In genomic region chr3:183711516-183711915, GRCh38 we compare ENCODE assay signal across 16 cellular contexts. TPM values are rescaled to one million over a fixed set of nuclear protein-coding genes. Genes with fewer than 3 reads are reported as not detected.
DNase-seq lines count a peak whose midpoint lies in the region; ATAC-seq and TF ChIP-seq lines count a peak whose summit lies in the region.
"Had no signal": no experiment of that assay in that cellular context is flagged by ENCODE, and none has a peak within 500 bp of the region (broad histone marks: within the 10 kb centered on the region; RNA-seq: fewer than 3 reads in every experiment).

No MANE protein-coding gene starts in this region.

- peaks cover 66% of the 10 kb centered on the region for H4K20me1 ChIP-seq in IMR-90 (ENCODE audit: insufficient read depth, low read length)

- H3K79me1 ChIP-seq in IMR-90 (ENCODE audit: low read depth in 1 of 2, low read length in 2 of 2): peaks cover 5 to 43% of the 10 kb centered on the region in 2 experiments

- no peak overlapping the region for H4K8ac ChIP-seq in IMR-90 (ENCODE audit: low read depth in 2 of 2, low read length in 2 of 2)

- POLR2A ChIA-PET in IMR-90 (lab: Charles Lee; ENCODE audit: unreplicated experiment): interaction anchor here (1.0 kb wide), 1 partner anchor 14 kb away, joined by 3 read pairs; the partner anchor contains the start of gene YEATS2

- no peak overlapping the region for H4K91ac ChIP-seq in IMR-90 (ENCODE audit: insufficient read depth, low read depth, low read length)

- no peak overlapping the region for H2BK5ac ChIP-seq in IMR-90 (ENCODE audit: low read depth, low read length, poor library complexity, severe bottlenecking)

- no CpG with 5 or more reads among the region's 3 CpGs for WGBS in IMR-90 (ENCODE audit: extremely low coverage in 2 of 2, insufficient read length in 1 of 2), 2 experiments

- no peak overlapping the region for H2BK120ac ChIP-seq in IMR-90 (ENCODE audit: low read depth, low read length)

- H2AK5ac ChIP-seq in IMR-90 (ENCODE audit: low read depth, low read length): no peak overlapping the region

- no peak overlapping the region for H4K5ac ChIP-seq in IMR-90 (ENCODE audit: low read depth, low read length)

- H3K4me3 Mint-ChIP-seq in activated T-helper 1 cell treated with anti-CD3 and anti-CD28 coated beads, Interleukin-12 subunit alpha, Interleukin-12 subunit beta, Interleukin-2, Interleukin-4 antibody, amounts not matched to agents 30 ng/mL and 10 ng/mL and 1 ng/mL, durations not matched to agents 14 hours and 24 hours and 36 hours: no peak overlapping the region
- H3K4me3 Mint-ChIP-seq: CD4-positive, alpha-beta memory T cell had no signal

- H3K36me3 Mint-ChIP-seq in activated T-helper 1 cell treated with anti-CD3 and anti-CD28 coated beads, Interleukin-12 subunit alpha, Interleukin-12 subunit beta, Interleukin-2, Interleukin-4 antibody, amounts not matched to agents 30 ng/mL and 10 ng/mL and 1 ng/mL, durations not matched to agents 14 hours and 24 hours and 36 hours (ENCODE audit: low read depth): peaks cover 9% of the 10 kb centered on the region

- DNase-seq in IMR-90: peak; percentile 69
- DNase-seq in activated T-helper 1 cell treated with anti-CD3 and anti-CD28 coated beads, Interleukin-12 subunit alpha, Interleukin-12 subunit beta, Interleukin-2, Interleukin-4 antibody, amounts not matched to agents 30 ng/mL and 10 ng/mL and 1 ng/mL, durations not matched to agents 14 hours and 24 hours and 36 hours (ENCODE audit: low spot score): no peak
- peak; percentile 44 for DNase-seq in fibroblast of villous mesenchyme (ENCODE audit: low read depth)
- DNase-seq in NCI-H2107 (lab: John Stamatoyannopoulos, UW): no peak
- DNase-seq in NCI-H510A (lab: John Stamatoyannopoulos, UW): no peak
- DNase-seq: C1 segment of cervical spinal cord; Calu3; CD4-positive, alpha-beta memory T cell; COR-L47; DMS53; DMS79 treated with DMSO at 0.1 percent for 48 hours; GF-D8; GM23248; H7 had no signal

- no peaks in the 10 kb centered on the region for H3K27me3 ChIP-seq in IMR-90 (ENCODE audit: control insufficient read depth, insufficient read depth, low read length)

- intact Hi-C loops in IMR-90 (cut with micrococcal nuclease): no loop called here
- intact Hi-C loops in activated T-helper 1 cell treated with anti-CD3 and anti-CD28 coated beads, Interleukin-12 subunit alpha, Interleukin-12 subunit beta, Interleukin-2, Interleukin-4 antibody, amounts not matched to agents 30 ng/mL and 10 ng/mL and 1 ng/mL, durations not matched to agents 14 hours and 24 hours and 36 hours (cut with micrococcal nuclease): no loop called here

- no peaks in the 10 kb centered on the region for H3K27me3 Mint-ChIP-seq in activated T-helper 1 cell treated with anti-CD3 and anti-CD28 coated beads, Interleukin-12 subunit alpha, Interleukin-12 subunit beta, Interleukin-2, Interleukin-4 antibody, amounts not matched to agents 30 ng/mL and 10 ng/mL and 1 ng/mL, durations not matched to agents 14 hours and 24 hours and 36 hours (ENCODE audit: insufficient read depth)
- H3K27me3 Mint-ChIP-seq: CD4-positive, alpha-beta memory T cell had no signal

- H3K9ac ChIP-seq in IMR-90 (ENCODE audit: low read depth, low read length): no peak overlapping the region
- H3K9ac ChIP-seq: GM23248 had no signal

- dilution Hi-C loops in IMR-90 (cut with HindIII; ENCODE audit: low sequenced_read_pairs, unreplicated experiment): no loop called here

- H3K4me1 Mint-ChIP-seq in activated T-helper 1 cell treated with anti-CD3 and anti-CD28 coated beads, Interleukin-12 subunit alpha, Interleukin-12 subunit beta, Interleukin-2, Interleukin-4 antibody, amounts not matched to agents 30 ng/mL and 10 ng/mL and 1 ng/mL, durations not matched to agents 14 hours and 24 hours and 36 hours (ENCODE audit: low read depth): peaks cover 4% of the 10 kb centered on the region

- no peak overlapping the region for H2AK9ac ChIP-seq in IMR-90 (replicated peaks; ENCODE audit: low read depth, low read length, poor library complexity)

- no peak overlapping the region for H3K23ac ChIP-seq in IMR-90 (ENCODE audit: low read depth, low read length)

- H3K36me3 ChIP-seq in IMR-90 (ENCODE audit: control insufficient read depth, insufficient read depth, low read length): peaks cover 4% of the 10 kb centered on the region

- no peak overlapping the region for H3K4ac ChIP-seq in IMR-90 (ENCODE audit: low read depth, low read length)

- H3K4me1 ChIP-seq in IMR-90 (ENCODE audit: control insufficient read depth, insufficient read depth, low read length): no peaks in the 10 kb centered on the region

- no peak overlapping the region for H2AFZ ChIP-seq in IMR-90 (replicated peaks; ENCODE audit: low read length, poor library complexity)
- H2AFZ ChIP-seq: GM23248 had no signal

- H3K9me3 ChIP-seq in IMR-90 (ENCODE audit: control insufficient read depth, insufficient read depth, low read length): no peaks in the 10 kb centered on the region

- no peak overlapping the region for H2BK20ac ChIP-seq in IMR-90 (ENCODE audit: low read depth, low read length)

- H3K18ac ChIP-seq in IMR-90 (ENCODE audit: low read depth, low read length): no peak overlapping the region

- no peak overlapping the region for H3K4me2 ChIP-seq in IMR-90 (ENCODE audit: low read depth, low read length)

- H2BK15ac ChIP-seq in IMR-90 (ENCODE audit: low read depth, low read length): no peak overlapping the region

- BruUV-seq in IMR-90 (replicated peaks; lab: Mats Ljungman, UMichigan): no TSS peak

- TF ChIP-seq CTCF in IMR-90 (conservative IDR thresholded peaks at IDR 0.05; ENCODE audit: low read depth, low read length) (no peak), fibroblast of villous mesenchyme (IDR thresholded peaks at IDR 0.05; ENCODE audit: insufficient read depth, low read depth, low read length) (no peak)

- H3K56ac ChIP-seq in IMR-90 (ENCODE audit: extremely low read depth, insufficient read depth, low read length): no peak overlapping the region

- H3K27ac Mint-ChIP-seq in activated T-helper 1 cell treated with anti-CD3 and anti-CD28 coated beads, Interleukin-12 subunit alpha, Interleukin-12 subunit beta, Interleukin-2, Interleukin-4 antibody, amounts not matched to agents 30 ng/mL and 10 ng/mL and 1 ng/mL, durations not matched to agents 14 hours and 24 hours and 36 hours: peak overlapping the region; percentile 44

- CTCF ChIA-PET in IMR-90 (lab: Yijun Ruan, JAX): no interaction called here

- no peak overlapping the region for H3K14ac ChIP-seq in IMR-90 (replicated peaks; ENCODE audit: low read depth, low read length)

- ATAC-seq in IMR-90 (ENCODE audit: low read depth): no peak; the same call in 1 of the 2 replicates
- ATAC-seq in GM19397 (IDR thresholded peaks at IDR 0.05; ENCODE audit: unreplicated experiment): no peak
- ATAC-seq: HCT116 had no signal

- no peaks in the 10 kb centered on the region for H3K9me3 Mint-ChIP-seq in activated T-helper 1 cell treated with anti-CD3 and anti-CD28 coated beads, Interleukin-12 subunit alpha, Interleukin-12 subunit beta, Interleukin-2, Interleukin-4 antibody, amounts not matched to agents 30 ng/mL and 10 ng/mL and 1 ng/mL, durations not matched to agents 14 hours and 24 hours and 36 hours
- H3K9me3 Mint-ChIP-seq: CD4-positive, alpha-beta memory T cell had no signal

- TF ChIP-seq POLR2A in IMR-90 (IDR thresholded peaks at IDR 0.05; ENCODE audit: low read depth, low read length): no peak

- H3K4me3 ChIP-seq in IMR-90 (ENCODE audit: insufficient read depth, low read depth, low read length) (no peak overlapping the region), fibroblast of villous mesenchyme (ENCODE audit: low read depth, low read length) (no peak overlapping the region)
- H3K4me3 ChIP-seq: GM23248 had no signal

- no peaks in the 10 kb centered on the region for H3K9me1 ChIP-seq in IMR-90 (ENCODE audit: insufficient read depth, low read length)

- in situ Hi-C loops in IMR-90 (cut with MboI; ENCODE audit: low sequenced_read_pairs): no loop called here

- H3K27ac ChIP-seq in IMR-90 (ENCODE audit: insufficient read depth, low read length): no peak overlapping the region
- H3K27ac ChIP-seq: GM23248 had no signal

- no peak for TF ChIP-seq RAD21 in IMR-90 (IDR thresholded peaks at IDR 0.05; ENCODE audit: low read length)

TF ChIP-seq in IMR-90, 13 proteins besides CTCF, POLR2A, EP300 and RAD21 (continues in another document):
- TF ChIP-seq SMC3 (IDR thresholded peaks at IDR 0.05; ENCODE audit: low read depth, low read length) (no peak), MXI1 (IDR thresholded peaks at IDR 0.05; ENCODE audit: borderline replicate concordance, low read depth, low read length) (no peak), MAFK (IDR thresholded peaks at IDR 0.05; ENCODE audit: low read depth, low read length) (no peak), USF2 (IDR thresholded peaks at IDR 0.05; ENCODE audit: low read depth, low read length) (no peak), MAZ (IDR thresholded peaks at IDR 0.05; ENCODE audit: borderline replicate concordance, low read depth, low read length) (no peak), RFX5 (IDR thresholded peaks at IDR 0.05; ENCODE audit: low read depth, low read length) (no peak), ELK1 (IDR thresholded peaks at IDR 0.05; ENCODE audit: borderline replicate concordance, low read depth, low read length) (no peak), NFE2L2 (IDR thresholded peaks at IDR 0.05; ENCODE audit: low read depth, low read length) (no peak)

RNA-seq across cellular contexts. Expression of gene YEATS2, which starts 13.9 kb away (rescaled TPM):
- total RNA-seq in IMR-90 (2012; rRNA removed) (43.0 and 45.0 TPM in 2 replicates), fibroblast of villous mesenchyme (29.6 and 57.0 TPM in 2 replicates)
- 30.1 and 32.0 TPM in 2 replicates for polyA plus RNA-seq in IMR-90 (2012; rRNA removed)
- 15.6 and 18.5 TPM in 2 replicates for polyA plus RNA-seq in IMR-90 (2012; cell fraction: cytosol; rRNA removed)
- 45.8 and 75.8 TPM in 2 replicates for polyA plus RNA-seq in IMR-90 (2012; cell fraction: nucleus; rRNA removed; ENCODE audit: low replicate concordance)
- total RNA-seq in activated T-helper 1 cell treated with anti-CD3 and anti-CD28 coated beads, Interleukin-12 subunit alpha, Interleukin-12 subunit beta, Interleukin-2, Interleukin-4 antibody, amounts not matched to agents 30 ng/mL and 10 ng/mL and 1 ng/mL, durations not matched to agents 14 hours and 24 hours and 36 hours: 54.2 and 57.4 TPM in 2 replicates

Comparison
In these comparisons a context has a peak if more than half of its experiments do, and no peak if none do; other contexts are left out.
1. DNase-seq: peak in IMR-90 (single experiment) and fibroblast of villous mesenchyme (single experiment); none in activated T-helper 1 cell treated with anti-CD3 and anti-CD28 coated beads, Interleukin-12 subunit alpha, Interleukin-12 subunit beta, Interleukin-2, Interleukin-4 antibody, amounts not matched to agents 30 ng/mL and 10 ng/mL and 1 ng/mL, durations not matched to agents 14 hours and 24 hours and 36 hours (single experiment), NCI-H2107 (single experiment) and NCI-H510A (single experiment).